ENCODE assay signal across 1 cellular context in genomic region chr6:148972481-148972880, GRCh38.
TF ChIP-seq lines count a peak whose summit lies in the region.

No MANE protein-coding gene starts in this region.

TF ChIP-seq in WTC11, 78 proteins besides CTCF, POLR2A, EP300 and RAD21 (continued from another document and continues in another):
- TF ChIP-seq ZNF281 (CRISPR knock-in tag; IDR thresholded peaks at IDR 0.05), result 0 out of 2 replicates have a peak, but pooled peaks have one; percentile 25
- TF ChIP-seq FOXP4 (CRISPR knock-in tag; IDR thresholded peaks at IDR 0.05), result peak; percentile 87
- no peak for TF ChIP-seq ARID4B (CRISPR knock-in tag; IDR thresholded peaks at IDR 0.05; ENCODE audit: borderline replicate concordance)
- peak; percentile 74 for TF ChIP-seq ETV6 (CRISPR knock-in tag; IDR thresholded peaks at IDR 0.05)
- no peak for TF ChIP-seq NR3C1 (CRISPR knock-in tag; conservative IDR thresholded peaks at IDR 0.05; ENCODE audit: low read depth)
- TF ChIP-seq HMGXB4 (CRISPR knock-in tag; IDR thresholded peaks at IDR 0.05), result no peak
- no peak for TF ChIP-seq PRDM15 (CRISPR knock-in tag; IDR thresholded peaks at IDR 0.05)
- TF ChIP-seq E2F5 (CRISPR knock-in tag; IDR thresholded peaks at IDR 0.05), result 0 out of 2 replicates have a peak, but pooled peaks have one; percentile 77
- no peak for TF ChIP-seq CREM (CRISPR knock-in tag; IDR thresholded peaks at IDR 0.05)
- no peak for TF ChIP-seq CREB1 (CRISPR knock-in tag; IDR thresholded peaks at IDR 0.05)
- peak; percentile 88; the same call in 1 of the 2 replicates for TF ChIP-seq CBFB (CRISPR knock-in tag; IDR thresholded peaks at IDR 0.05; ENCODE audit: low read depth)
- TF ChIP-seq ATF1 (CRISPR knock-in tag; IDR thresholded peaks at IDR 0.05), result no peak
- peak; percentile 88; the same call in 1 of the 2 replicates for TF ChIP-seq AFF4 (CRISPR knock-in tag; IDR thresholded peaks at IDR 0.05; ENCODE audit: borderline replicate concordance)
- TF ChIP-seq MXD4 (CRISPR knock-in tag; IDR thresholded peaks at IDR 0.05; ENCODE audit: borderline replicate concordance), result no peak
- no peak for TF ChIP-seq E2F4 (CRISPR knock-in tag; IDR thresholded peaks at IDR 0.05; ENCODE audit: borderline replicate concordance, low read depth)
- TF ChIP-seq GABPB1 (CRISPR knock-in tag; IDR thresholded peaks at IDR 0.05), result no peak
- TF ChIP-seq ZNF425 (CRISPR knock-in tag; conservative IDR thresholded peaks at IDR 0.05), result no peak
- TF ChIP-seq ZNF416 (CRISPR knock-in tag; IDR thresholded peaks at IDR 0.05), result no peak
- TF ChIP-seq ZBTB21 (CRISPR knock-in tag; IDR thresholded peaks at IDR 0.05; ENCODE audit: borderline replicate concordance), result peak; percentile 90
